ENCODE assay signal across 9 cellular contexts in genomic region chr12:21992823-21993222, GRCh38. TPM values are rescaled to one million over a fixed set of nuclear protein-coding genes. Genes with fewer than 3 reads are reported as not detected.
DNase-seq lines count a peak whose midpoint lies in the region; ATAC-seq, FAIRE-seq and TF ChIP-seq lines count a peak whose summit lies in the region.
"Had no signal": no experiment of that assay in that cellular context is flagged by ENCODE, and none has a peak within 500 bp of the region (broad histone marks: within the 10 kb centered on the region; RNA-seq: fewer than 3 reads in every experiment).

No MANE protein-coding gene starts in this region.

- H3K23ac ChIP-seq in H1 (ENCODE audit: insufficient read length) = no peak overlapping the region

- H4K91ac ChIP-seq in H1 (replicated peaks; ENCODE audit: insufficient read length, low read length) = no peak overlapping the region

- no peak overlapping the region for H3K4ac ChIP-seq in H1 (replicated peaks; ENCODE audit: insufficient read length, low read depth, low read length)

- no peak overlapping the region; the same call in 1 of the 2 replicates for H3K27ac ChIP-seq in HL-60 (replicated peaks)
- no peak overlapping the region for H3K27ac ChIP-seq in H1 (ENCODE audit: low read depth, low read length)
- H3K27ac ChIP-seq in WERI-Rb-1 = no peak overlapping the region

- H3K4me3 ChIP-seq in HL-60 (replicated peaks; ENCODE audit: insufficient read depth, low read length) (no peak overlapping the region), H1 (ENCODE audit: extremely low read depth in 1 of 4, insufficient read depth in 2 of 4, low read depth in 3 of 4, low read length in 4 of 4) (no peak overlapping the region), WERI-Rb-1 (ENCODE audit: low read depth, low read length) (no peak overlapping the region)

- H3K23me2 ChIP-seq in H1 (ENCODE audit: low read depth, low read length) = no peaks in the 10 kb centered on the region

- no peak overlapping the region for H2BK12ac ChIP-seq in H1 (ENCODE audit: low read depth, low read length)

- DNase-seq in GM12891 (ENCODE audit: insufficient read length, low spot score) (no peak), HL-60 (ENCODE audit: low read depth in 1 of 2, low spot score in 1 of 2) (peak; percentile 41 to 76), H1 (ENCODE audit: low read depth in 1 of 2, low spot score in 2 of 2) (no peak), GOT3 (lab: John Stamatoyannopoulos, UW) (no peak), WERI-Rb-1 (no peak), hepatic stellate cell (ENCODE audit: low spot score) (no peak), DMS114 treated with DMSO at 0.1 percent for 48 hours (lab: John Stamatoyannopoulos, UW; ENCODE audit: unreplicated experiment) (no peak)
- DNase-seq: anterior cingulate cortex had no signal

- H3K9me3 ChIP-seq in H1 (ENCODE audit: insufficient read depth in 2 of 2, low read depth in 1 of 2, low read length in 1 of 2) = no peaks in the 10 kb centered on the region
- no peaks in the 10 kb centered on the region for H3K9me3 ChIP-seq in WERI-Rb-1 (ENCODE audit: severe bottlenecking)

- H3K36me3 ChIP-seq in H1 (ENCODE audit: control insufficient read depth in 2 of 4, insufficient read depth in 4 of 4, low read length in 3 of 4) = no peaks in the 10 kb centered on the region
- no peaks in the 10 kb centered on the region for H3K36me3 ChIP-seq in WERI-Rb-1

- no peak overlapping the region for H2BK20ac ChIP-seq in H1 (ENCODE audit: low read length)

- 86% methylated on average over 3 of the region's 3 CpGs; no CpG with 5 or more reads in 1 of the 2 experiments for WGBS in H1 (ENCODE audit: extremely low coverage in 1 of 2, insufficient coverage in 1 of 2, insufficient read length in 1 of 2, insufficient replicate concordance in 2 of 2, low coverage in 1 of 2, low lambda C conversion rate in 2 of 2, missing lambda C conversion rate in 1 of 2), 2 experiments

- H3K14ac ChIP-seq in H1 (ENCODE audit: insufficient read length) = no peak overlapping the region

- no peak overlapping the region; a peak in 1 of 4 replicates for H3K4me2 ChIP-seq in H1 (ENCODE audit: insufficient read depth in 1 of 2, low read depth in 2 of 2, low read length in 2 of 2)

- TF ChIP-seq EP300 in H1 (IDR thresholded peaks at IDR 0.05; ENCODE audit: borderline replicate concordance in 1 of 2, low read depth in 2 of 2, low read length in 2 of 2) = no peak

- no peaks in the 10 kb centered on the region for H3K27me3 ChIP-seq in HL-60 (ENCODE audit: insufficient read depth, poor library complexity, severe bottlenecking)
- H3K27me3 ChIP-seq in H1 (replicated peaks in 1 of 4; ENCODE audit: control insufficient read depth in 3 of 4, extremely low read depth in 1 of 4, insufficient read depth in 3 of 4, low read length in 3 of 4) = no peaks in the 10 kb centered on the region
- no peaks in the 10 kb centered on the region for H3K27me3 ChIP-seq in WERI-Rb-1 (ENCODE audit: insufficient read depth, low read depth, severe bottlenecking)

- no peak overlapping the region for H4K8ac ChIP-seq in H1 (ENCODE audit: extremely low read depth, insufficient read depth, low read length)

- TF ChIP-seq RAD21 in H1 (IDR thresholded peaks at IDR 0.05 in 1 of 2, conservative IDR thresholded peaks at IDR 0.05 in 1 of 2; ENCODE audit: low read depth in 2 of 2, low read length in 2 of 2) = no peak

- H2AFZ ChIP-seq in H1 (ENCODE audit: low read length) = peak overlapping the region; percentile 66

- H3K4me1 ChIP-seq in H1 (replicated peaks in 1 of 4; ENCODE audit: control insufficient read depth in 3 of 4, insufficient read depth in 4 of 4, low read length in 3 of 4) = peaks cover 0 to 4% (median under 1%) of the 10 kb centered on the region in 4 experiments; a peak in 1 of 7 replicates

- no peak for FAIRE-seq in GM12891 (lab: Jason Lieb, UNC)
- no peak for FAIRE-seq in H1 (lab: Jason Lieb, UNC)

- no peak overlapping the region for H2AK5ac ChIP-seq in H1 (ENCODE audit: low read depth, low read length)

- no peaks in the 10 kb centered on the region for H3K79me1 ChIP-seq in H1 (ENCODE audit: low read depth, low read length)

- H3K9ac ChIP-seq in H1 (replicated peaks in 1 of 4; ENCODE audit: extremely low read depth in 1 of 4, low read depth in 3 of 4, low read length in 3 of 4) = no peak overlapping the region

- TF ChIP-seq CTCF in HL-60 (IDR thresholded peaks at IDR 0.05; ENCODE audit: insufficient read depth, low read length) = no peak
- TF ChIP-seq CTCF in H1 (IDR thresholded peaks at IDR 0.05; ENCODE audit: control extremely low read depth in 1 of 3, insufficient read depth in 1 of 3, low read depth in 1 of 3, low read length in 3 of 3) = no peak
- TF ChIP-seq CTCF in WERI-Rb-1 (IDR thresholded peaks at IDR 0.05; ENCODE audit: low read depth, low read length) = no peak

- H3K79me2 ChIP-seq in H1 (ENCODE audit: control insufficient read depth in 1 of 2, insufficient read depth in 2 of 2, low read length in 2 of 2) = no peaks in the 10 kb centered on the region

- TF ChIP-seq POLR2A in GM12891 (IDR thresholded peaks at IDR 0.05; ENCODE audit: low read depth, low read length) (no peak), H1 (IDR thresholded peaks at IDR 0.05; ENCODE audit: control extremely low read depth in 1 of 2, low read depth in 2 of 2, low read length in 2 of 2) (no peak)

- CTCF ChIA-PET in H1 (lab: Charles Lee; ENCODE audit: partially characterized antibody) = interaction anchor here (6.8 kb wide), 1 partner anchor 295 kb away, joined by 73 read pairs; no protein-coding TSS in a partner anchor

- H2BK5ac ChIP-seq in H1 (ENCODE audit: low read depth, low read length) = no peak overlapping the region

- no peak overlapping the region for H4K5ac ChIP-seq in H1 (ENCODE audit: insufficient read length, low read depth, low read length)

- H3K56ac ChIP-seq in H1 (replicated peaks; ENCODE audit: insufficient read length, low read depth, low read length) = no peak overlapping the region

- no peaks in the 10 kb centered on the region for H4K20me1 ChIP-seq in H1 (replicated peaks in 1 of 2; ENCODE audit: control insufficient read depth in 1 of 2, insufficient read depth in 2 of 2, low read length in 2 of 2)

- H2BK120ac ChIP-seq in H1 (replicated peaks; ENCODE audit: low read depth, low read length) = no peak overlapping the region

- H2BK15ac ChIP-seq in H1 (ENCODE audit: low read length) = no peak overlapping the region

- ATAC-seq in GM21360 (IDR thresholded peaks at IDR 0.05; ENCODE audit: unreplicated experiment) = peak; percentile 59

- POLR2A ChIA-PET in H1 (lab: Charles Lee; ENCODE audit: partially characterized antibody) = no interaction called here

- H3K18ac ChIP-seq in H1 (ENCODE audit: extremely low read depth, low read length) = no peak overlapping the region

TF ChIP-seq in GM12891, 5 proteins besides CTCF, POLR2A, EP300 and RAD21:
- TF ChIP-seq POU2F2 (IDR thresholded peaks at IDR 0.05; ENCODE audit: low read depth, low read length) (no peak), PAX5 (IDR thresholded peaks at IDR 0.05; ENCODE audit: insufficient read depth, low read length, severe bottlenecking) (no peak), POLR2AphosphoS5 (IDR thresholded peaks at IDR 0.05; ENCODE audit: low read depth, low read length) (no peak), TAF1 (IDR thresholded peaks at IDR 0.05; ENCODE audit: low read depth, low read length) (no peak), SPI1 (IDR thresholded peaks at IDR 0.05; ENCODE audit: low read depth, low read length) (peak; percentile 16; the same call in 1 of the 2 replicates)

TF ChIP-seq in H1, 55 proteins besides CTCF, POLR2A, EP300 and RAD21:
- no peak for TF ChIP-seq TEAD4 (IDR thresholded peaks at IDR 0.05; ENCODE audit: low read depth, low read length)
- TF ChIP-seq ZNF274 (IDR thresholded peaks at IDR 0.05; ENCODE audit: borderline replicate concordance, extremely low read depth, low read length) = no peak
- TF ChIP-seq GABPA (IDR thresholded peaks at IDR 0.05; ENCODE audit: borderline replicate concordance, insufficient read depth, low read length) = no peak
- TF ChIP-seq TCF12 (IDR thresholded peaks at IDR 0.05; ENCODE audit: low read depth, low read length) = no peak
- no peak for TF ChIP-seq TAF1 (IDR thresholded peaks at IDR 0.05; ENCODE audit: low read depth, low read length)
- no peak for TF ChIP-seq ATF2 (IDR thresholded peaks at IDR 0.05; ENCODE audit: low read length)
- no peak for TF ChIP-seq CREB1 (IDR thresholded peaks at IDR 0.05)

RNA-seq across cellular contexts. Expression of gene ABCC9, which starts 51.6 kb away (rescaled TPM):
- 0.03 TPM for polyA plus RNA-seq in GM12891 (2012; ENCODE audit: low read depth, missing spikeins)
- total RNA-seq in H1 (2021; fragmentation: NEBNext Ultra II Directional; extraction: Animal tissue kit (Norgen Biotek cat#: 25700)) = not detected in 2 replicates
- under 0.01 and 0.02 TPM in 2 replicates for polyA plus RNA-seq in H1 (2011; rRNA removed)
- polyA plus RNA-seq in H1 (2011; cell fraction: cytosol; rRNA removed) = not detected
- not detected for polyA plus RNA-seq in H1 (2011; cell fraction: nucleus; rRNA removed)
- polyA plus RNA-seq in H1 (2012, experiment 1 of 2) = 0.03 to 0.04 TPM (median 0.03 TPM) in 3 of 4 replicates, not detected in the other
- polyA plus RNA-seq in H1 (2012, experiment 2 of 2) = not detected
- polyA plus RNA-seq in H1 (2013, experiment 1 of 2) = 0.04 TPM
- polyA plus RNA-seq in H1 (2013, experiment 2 of 2) = 0.02 TPM
- polyA minus RNA-seq in H1 (2011; rRNA and poly(A)+ RNA removed) = 0.02 TPM in 1 of 2 replicates, not detected in the other
- not detected for polyA minus RNA-seq in H1 (2011; cell fraction: cytosol; rRNA and poly(A)+ RNA removed)
- polyA minus RNA-seq in H1 (2011; cell fraction: nucleus; rRNA and poly(A)+ RNA removed) = 0.10 TPM

RNA-seq across cellular contexts. Expression of gene CMAS, which starts 53.2 kb away (rescaled TPM):
- polyA plus RNA-seq in GM12891 (2012; ENCODE audit: low read depth, missing spikeins) = 30.7 TPM
- 53.2 and 59.8 TPM in 2 replicates for total RNA-seq in H1 (2021; fragmentation: NEBNext Ultra II Directional; extraction: Animal tissue kit (Norgen Biotek cat#: 25700))
- polyA plus RNA-seq in H1 (2011; rRNA removed) = 8.2 and 13.2 TPM in 2 replicates
- polyA plus RNA-seq in H1 (2011; cell fraction: cytosol; rRNA removed) = 26.5 TPM
- 5.0 TPM for polyA plus RNA-seq in H1 (2011; cell fraction: nucleus; rRNA removed)
- polyA plus RNA-seq in H1 (2012, experiment 1 of 2) = 32.6 to 48.3 TPM (median 34.7 TPM) in 4 replicates
- polyA plus RNA-seq in H1 (2012, experiment 2 of 2) = 11.1 TPM
- 47.6 TPM for polyA plus RNA-seq in H1 (2013, experiment 1 of 2)
- polyA plus RNA-seq in H1 (2013, experiment 2 of 2) = 51.7 TPM
- polyA minus RNA-seq in H1 (2011; rRNA and poly(A)+ RNA removed) = 6.0 and 10.9 TPM in 2 replicates
- 12.8 TPM for polyA minus RNA-seq in H1 (2011; cell fraction: cytosol; rRNA and poly(A)+ RNA removed)
- polyA minus RNA-seq in H1 (2011; cell fraction: nucleus; rRNA and poly(A)+ RNA removed) = 10.0 TPM

Comparison
In these comparisons a context has a peak if more than half of its experiments do, and no peak if none do; other contexts are left out.
1. DNase-seq: peak in HL-60 (2 of 2); none in GM12891 (single experiment), H1 (0 of 2), GOT3 (single experiment), WERI-Rb-1 (single experiment), hepatic stellate cell (single experiment) and DMS114 treated with DMSO at 0.1 percent for 48 hours (single experiment).